ENCODE assay signal across 9 cellular contexts in genomic region chr9:132507670-132508469, GRCh38.
A peak's percentile ranks its signal among the peaks of the same experiment; 100 is the strongest.
DNase-seq lines count a peak whose midpoint lies in the region; ATAC-seq, FAIRE-seq and TF ChIP-seq lines count a peak whose summit lies in the region.
"Had no signal": no experiment of that assay in that cellular context is flagged by ENCODE, and none has a peak within 500 bp of the region (broad histone marks: within the 10 kb centered on the region; RNA-seq: fewer than 3 reads in every experiment).

No MANE protein-coding gene starts in this region.

- dilution Hi-C loops in mammary epithelial cell (cut with HindIII; ENCODE audit: low sequenced_read_pairs): no loop called here
- dilution Hi-C loops in keratinocyte (cut with MboI; ENCODE audit: extremely low pct_ligation_motif_present, low sequenced_read_pairs): no loop called here

- peak; percentile 48 for FAIRE-seq in keratinocyte (lab: Jason Lieb, UNC)
- FAIRE-seq: G401.6 had no signal

- H3K9me3 ChIP-seq in WERI-Rb-1 (ENCODE audit: severe bottlenecking) (no peaks in the 10 kb centered on the region), mammary epithelial cell (replicated peaks; ENCODE audit: insufficient read depth, low read length) (no peaks in the 10 kb centered on the region), keratinocyte (ENCODE audit: control insufficient read depth, low read depth, low read length) (no peaks in the 10 kb centered on the region)

- H4K20me1 ChIP-seq in mammary epithelial cell (ENCODE audit: insufficient read depth, low read length) (no peaks in the 10 kb centered on the region), keratinocyte (ENCODE audit: control insufficient read depth, extremely low read depth, insufficient read depth, low read length) (no peaks in the 10 kb centered on the region)

- H3K4me2 ChIP-seq in mammary epithelial cell (ENCODE audit: insufficient read depth, low read depth, low read length) (no peak overlapping the region), keratinocyte (ENCODE audit: control insufficient read depth, extremely low read depth, insufficient read depth, low read depth, low read length) (no peak overlapping the region)

- H3K79me2 ChIP-seq in mammary epithelial cell (ENCODE audit: insufficient read depth, low read length) (no peaks in the 10 kb centered on the region), keratinocyte (ENCODE audit: control insufficient read depth, insufficient read depth, low read length) (no peaks in the 10 kb centered on the region)

- WGBS in mammary epithelial cell (ENCODE audit: low coverage, missing lambda C conversion rate): 53% methylated on average over 24 of the region's 24 CpGs

- DNase-seq in NCI-H2107 treated with DMSO at 0.1 percent for 48 hours (lab: John Stamatoyannopoulos, UW; ENCODE audit: unreplicated experiment) (peak; percentile 15), NCI-H2107 (lab: John Stamatoyannopoulos, UW) (no peak), NCI-H2171 treated with DMSO at 0.1 percent for 48 hours (lab: John Stamatoyannopoulos, UW) (peak; percentile 82), WERI-Rb-1 (peak; percentile 89), mammary epithelial cell (peak; percentile 29), keratinocyte (ENCODE audit: low read depth, low spot score) (no peak)
- peak; percentile 44 to 59 (median 50) for DNase-seq in stimulated activated CD4-positive, alpha-beta T cell treated with anti-CD3 and anti-CD28 coated beads, Interleukin-1b, Interleukin-23, amount 100 ng/mL, for 24 hours (ENCODE audit: low read depth in 4 of 4, low spot score in 1 of 4)

- no peak overlapping the region for H3K9ac ChIP-seq in mammary epithelial cell (ENCODE audit: insufficient read depth, low read length)
- H3K9ac ChIP-seq in keratinocyte (ENCODE audit: control insufficient read depth, extremely low read depth, insufficient read depth, low read length): no peak overlapping the region

- no peaks in the 10 kb centered on the region for H3K9me1 ChIP-seq in keratinocyte (ENCODE audit: control insufficient read depth, extremely low read depth, insufficient read depth, low read length)

- ATAC-seq in HG02884 (IDR thresholded peaks at IDR 0.05; ENCODE audit: unreplicated experiment): no peak

- H3K36me3 ChIP-seq in WERI-Rb-1 (no peaks in the 10 kb centered on the region), mammary epithelial cell (ENCODE audit: insufficient read depth, low read length) (no peaks in the 10 kb centered on the region), keratinocyte (ENCODE audit: control insufficient read depth in 2 of 2, extremely low read depth in 1 of 2, insufficient read depth in 2 of 2, low read length in 2 of 2) (no peaks in the 10 kb centered on the region)

- intact Hi-C loops in mammary epithelial cell (cut with micrococcal nuclease): loop anchor here (1.0 to 5.0 kb wide), 6 partner anchors 67 to 465 kb away; no protein-coding TSS in a partner anchor

- CTCF ChIA-PET in mammary epithelial cell (lab: Charles Lee; ENCODE audit: low non-redundant PET): interaction anchor here (0.7 kb wide), 1 partner anchor 153 kb away, joined by 3 read pairs; no protein-coding TSS in a partner anchor

- in situ Hi-C loops in mammary epithelial cell (cut with MboI; ENCODE audit: low sequenced_read_pairs in 2 of 2): loop anchor here (5.0 to 10.0 kb wide), 2 partner anchors 289 to 297 kb away; no protein-coding TSS in a partner anchor

- H3K27me3 ChIP-seq in WERI-Rb-1 (ENCODE audit: insufficient read depth, low read depth, severe bottlenecking): peaks cover 2% of the 10 kb centered on the region
- peaks cover 3% of the 10 kb centered on the region for H3K27me3 ChIP-seq in mammary epithelial cell (ENCODE audit: insufficient read depth, low read length)
- peaks cover 40% of the 10 kb centered on the region for H3K27me3 ChIP-seq in keratinocyte (ENCODE audit: control insufficient read depth, extremely low read depth, insufficient read depth, low read length)

- H2AFZ ChIP-seq in mammary epithelial cell (ENCODE audit: low read depth, low read length) (no peak overlapping the region), keratinocyte (ENCODE audit: control insufficient read depth, low read length) (no peak overlapping the region)

- BruUV-seq in mammary epithelial cell (replicated peaks; lab: Mats Ljungman, UMichigan): no TSS peak

- no peak overlapping the region for H3K4me3 ChIP-seq in WERI-Rb-1 (ENCODE audit: low read depth, low read length)
- H3K4me3 ChIP-seq in mammary epithelial cell (replicated peaks in 1 of 3; ENCODE audit: insufficient read depth in 1 of 3, low read depth in 2 of 3, low read length in 3 of 3): no peak overlapping the region
- H3K4me3 ChIP-seq in keratinocyte (ENCODE audit: control insufficient read depth in 2 of 3, extremely low read depth in 1 of 3, insufficient read depth in 2 of 3, low read depth in 1 of 3, low read length in 3 of 3): no peak overlapping the region

- H3K4me1 ChIP-seq in mammary epithelial cell (ENCODE audit: insufficient read depth, low read length) (no peaks in the 10 kb centered on the region), keratinocyte (ENCODE audit: control insufficient read depth, extremely low read depth, insufficient read depth, low read length) (no peaks in the 10 kb centered on the region)

- TF ChIP-seq CTCF in WERI-Rb-1 (IDR thresholded peaks at IDR 0.05; ENCODE audit: low read depth, low read length) (peak; percentile 85), mammary epithelial cell (conservative IDR thresholded peaks at IDR 0.05 in 1 of 2, IDR thresholded peaks at IDR 0.05 in 1 of 2; ENCODE audit: extremely low read depth in 1 of 2, insufficient read depth in 1 of 2, low read depth in 1 of 2, low read length in 2 of 2) (peak; percentile 75 to 81), keratinocyte (optimal IDR thresholded peaks at IDR 0.05 in 1 of 3, IDR thresholded peaks at IDR 0.05 in 1 of 3, conservative IDR thresholded peaks at IDR 0.05 in 1 of 3; ENCODE audit: extremely low read depth in 1 of 3, insufficient read depth in 2 of 3, low read length in 3 of 3) (peak; percentile 75 to 85 (median 79))

- H3K27ac ChIP-seq in WERI-Rb-1: no peak overlapping the region
- no peak overlapping the region for H3K27ac ChIP-seq in mammary epithelial cell (ENCODE audit: insufficient read depth, low read depth, low read length)
- no peak overlapping the region for H3K27ac ChIP-seq in keratinocyte (ENCODE audit: control insufficient read depth, insufficient read depth, low read length)

Comparison
In these comparisons a context has a peak if more than half of its experiments do, and no peak if none do; other contexts are left out.
1. DNase-seq: peak in NCI-H2107 treated with DMSO at 0.1 percent for 48 hours (single experiment), NCI-H2171 treated with DMSO at 0.1 percent for 48 hours (single experiment), WERI-Rb-1 (single experiment), mammary epithelial cell (single experiment) and stimulated activated CD4-positive, alpha-beta T cell treated with anti-CD3 and anti-CD28 coated beads, Interleukin-1b, Interleukin-23, amount 100 ng/mL, for 24 hours (4 of 4); none in NCI-H2107 (single experiment) and keratinocyte (single experiment).
2. Peak in every context shown above with its lines, with median percentiles within 50 percentile points of each other: CTCF ChIP-seq.